11 cellular contexts compared by ENCODE assay signal in genomic region chr14:104866451-104867370, GRCh38. TPM values are rescaled to one million over a fixed set of nuclear protein-coding genes. Genes with fewer than 3 reads are reported as not detected.
DNase-seq lines count a peak whose midpoint lies in the region; ATAC-seq and TF ChIP-seq lines count a peak whose summit lies in the region.
"Had no signal": no experiment of that assay in that cellular context is flagged by ENCODE, and none has a peak within 500 bp of the region (broad histone marks: within the 10 kb centered on the region; RNA-seq: fewer than 3 reads in every experiment).

No MANE protein-coding gene starts in this region.

- H3K36me3 Mint-ChIP-seq in activated CD4-positive, alpha-beta memory T cell treated with anti-CD3 and anti-CD28 coated beads, Interleukin-2, amount 10 ng/mL, durations not matched to agents 7 days and 5 days (ENCODE audit: low read depth) = no peaks in the 10 kb centered on the region

- H3K4me2 ChIP-seq in hepatocyte = peak overlapping the region; percentile 100

- peaks cover 4% of the 10 kb centered on the region for H3K36me3 ChIP-seq in H7 (replicated peaks; ENCODE audit: control insufficient read depth, insufficient read depth, low read length)
- no peaks in the 10 kb centered on the region for H3K36me3 ChIP-seq in hepatocyte (replicated peaks; ENCODE audit: insufficient read depth, low read depth)
- H3K36me3 ChIP-seq: neutrophil had no signal

- H3K4me3 Mint-ChIP-seq in activated CD4-positive, alpha-beta memory T cell treated with anti-CD3 and anti-CD28 coated beads, Interleukin-2, amount 10 ng/mL, durations not matched to agents 7 days and 5 days = peak overlapping the region; percentile 45

- CTCF ChIA-PET in activated CD4-positive, alpha-beta memory T cell treated with anti-CD3 and anti-CD28 coated beads, Interleukin-2, amount 10 ng/mL, durations not matched to agents 7 days and 5 days (lab: Charles Lee) = no interaction called here

- peaks cover 15% of the 10 kb centered on the region for H3K4me1 ChIP-seq in hepatocyte (ENCODE audit: insufficient read depth)

- peak overlapping the region; percentile 60 for H3K4me3 ChIP-seq in H7 (ENCODE audit: insufficient read depth, low read depth, low read length)
- H3K4me3 ChIP-seq in hepatocyte = peak overlapping the region; percentile 99

- DNase-seq in H7 (no peak), hepatocyte (ENCODE audit: low spot score) (peak; percentile 6), sciatic nerve (ENCODE audit: low spot score) (peak; percentile 53), kidney glomerular epithelial cell (lab: John Stamatoyannopoulos, UW) (no peak), NCI-H1694 treated with DMSO at 0.1 percent for 48 hours (lab: John Stamatoyannopoulos, UW) (no peak), 8988T (no peak), GOT3 (lab: John Stamatoyannopoulos, UW) (no peak)
- DNase-seq in activated CD4-positive, alpha-beta memory T cell treated with anti-CD3 and anti-CD28 coated beads, Interleukin-2, amount 10 ng/mL, durations not matched to agents 7 days and 5 days = no peak
- DNase-seq: activated CD4-positive, alpha-beta T cell treated with anti-CD3 and anti-CD28 coated beads for 4 hours; KG1 had no signal

- peaks cover 7% of the 10 kb centered on the region for H3K4me1 Mint-ChIP-seq in activated CD4-positive, alpha-beta memory T cell treated with anti-CD3 and anti-CD28 coated beads, Interleukin-2, amount 10 ng/mL, durations not matched to agents 7 days and 5 days

- H3K9me3 ChIP-seq in hepatocyte (ENCODE audit: low read depth) = no peaks in the 10 kb centered on the region
- H3K9me3 ChIP-seq: neutrophil had no signal

- H3K9me2 ChIP-seq in hepatocyte (replicated peaks; ENCODE audit: insufficient read depth) = no peaks in the 10 kb centered on the region

- H3K27ac Mint-ChIP-seq in activated CD4-positive, alpha-beta memory T cell treated with anti-CD3 and anti-CD28 coated beads, Interleukin-2, amount 10 ng/mL, durations not matched to agents 7 days and 5 days = no peak overlapping the region

- H3K27ac ChIP-seq in hepatocyte = peak overlapping the region; percentile 95
- H3K27ac ChIP-seq: neutrophil had no signal

- no peak for ATAC-seq in sciatic nerve

- H3K79me2 ChIP-seq in hepatocyte = peaks cover 74% of the 10 kb centered on the region

- H3K27me3 Mint-ChIP-seq in activated CD4-positive, alpha-beta memory T cell treated with anti-CD3 and anti-CD28 coated beads, Interleukin-2, amount 10 ng/mL, durations not matched to agents 7 days and 5 days = peaks cover 23% of the 10 kb centered on the region

- no peaks in the 10 kb centered on the region for H3K9me3 Mint-ChIP-seq in activated CD4-positive, alpha-beta memory T cell treated with anti-CD3 and anti-CD28 coated beads, Interleukin-2, amount 10 ng/mL, durations not matched to agents 7 days and 5 days

- intact Hi-C loops in sciatic nerve (cut with DNase I) = no loop called here

- POLR2A ChIA-PET in activated CD4-positive, alpha-beta memory T cell treated with anti-CD3 and anti-CD28 coated beads, Interleukin-2, amount 10 ng/mL, durations not matched to agents 7 days and 5 days (lab: Charles Lee) = no interaction called here

- WGBS in hepatocyte (ENCODE audit: low lambda C conversion rate, missing lambda C conversion rate) = 77% methylated on average over 12 of the region's 12 CpGs

- H4K20me1 ChIP-seq in hepatocyte (ENCODE audit: insufficient read depth, poor library complexity, severe bottlenecking) = peaks cover 64% of the 10 kb centered on the region

- no peak overlapping the region for H2AFZ ChIP-seq in hepatocyte

- TF ChIP-seq CTCF in hepatocyte (IDR thresholded peaks at IDR 0.05; ENCODE audit: poor library complexity) = no peak

- H3K27me3 ChIP-seq in H7 (ENCODE audit: control insufficient read depth, insufficient read depth, low read length) (peaks cover 11% of the 10 kb centered on the region; the same call in 1 of the 2 replicates), hepatocyte (no peaks in the 10 kb centered on the region)

RNA-seq across cellular contexts. Expression of gene CEP170B, which starts 1.6 kb away (rescaled TPM):
- 20.8 and 21.4 TPM in 2 replicates for total RNA-seq in H7 (2014; rRNA removed; shearing (Covaris generic))
- total RNA-seq in activated CD4-positive, alpha-beta memory T cell treated with anti-CD3 and anti-CD28 coated beads, Interleukin-2, amount 10 ng/mL, durations not matched to agents 7 days and 5 days = 1 to 10 TPM; 3.0 to 3.2 TPM
- total RNA-seq in hepatocyte (12.0 and 20.3 TPM in 2 replicates), sciatic nerve (15.3 TPM)
- 7.6 and 9.5 TPM in 2 replicates for polyA plus RNA-seq in hepatocyte

RNA-seq across cellular contexts. Expression of gene PLD4, which starts 58.0 kb away (rescaled TPM):
- total RNA-seq in H7 (2014; rRNA removed; shearing (Covaris generic)) = 0.11 TPM in 1 of 2 replicates, not detected in the other
- not detected for total RNA-seq in activated CD4-positive, alpha-beta memory T cell treated with anti-CD3 and anti-CD28 coated beads, Interleukin-2, amount 10 ng/mL, durations not matched to agents 7 days and 5 days
- total RNA-seq in hepatocyte = not detected in 2 replicates
- polyA plus RNA-seq in hepatocyte = 0.77 and 1.1 TPM in 2 replicates
- 7.0 TPM for total RNA-seq in sciatic nerve

Comparison
In these comparisons a context has a peak if more than half of its experiments do, and no peak if none do; other contexts are left out.
1. DNase-seq: peak in hepatocyte (single experiment) and sciatic nerve (single experiment); none in H7 (single experiment), activated CD4-positive, alpha-beta memory T cell treated with anti-CD3 and anti-CD28 coated beads, Interleukin-2, amount 10 ng/mL, durations not matched to agents 7 days and 5 days (single experiment), kidney glomerular epithelial cell (single experiment), NCI-H1694 treated with DMSO at 0.1 percent for 48 hours (single experiment), 8988T (single experiment) and GOT3 (single experiment).